8 cellular contexts compared by ENCODE assay signal in genomic region chr19:47239152-47239551, GRCh38. TPM values are rescaled to one million over a fixed set of nuclear protein-coding genes. Genes with fewer than 3 reads are reported as not detected.
DNase-seq lines count a peak whose midpoint lies in the region; ATAC-seq, FAIRE-seq and TF ChIP-seq lines count a peak whose summit lies in the region.

No MANE protein-coding gene starts in this region.

- H3K9me3 Mint-ChIP-seq in chondrocyte (ENCODE audit: low read depth) (no peaks in the 10 kb centered on the region), nephron (no peaks in the 10 kb centered on the region)

- TF ChIP-seq CTCF in BE2C (IDR thresholded peaks at IDR 0.05; ENCODE audit: low read depth, low read length) (no peak), chondrocyte (IDR thresholded peaks at IDR 0.05) (no peak), nephron (IDR thresholded peaks at IDR 0.05; ENCODE audit: unreplicated experiment in 3 of 3) (no peak)

- H3K27me3 Mint-ChIP-seq in chondrocyte (ENCODE audit: low read depth) (no peaks in the 10 kb centered on the region), nephron (ENCODE audit: low read depth) (peaks cover 20% of the 10 kb centered on the region)

- ATAC-seq in GM19023 (IDR thresholded peaks at IDR 0.05; ENCODE audit: unreplicated experiment) (no peak), GM18868 (IDR thresholded peaks at IDR 0.05; ENCODE audit: unreplicated experiment) (no peak), GM18858 (IDR thresholded peaks at IDR 0.05; ENCODE audit: unreplicated experiment) (no peak)

- DNase-seq in BE2C = no peak
- DNase-seq in H7 = no peak
- no peak for DNase-seq in chondrocyte (ENCODE audit: low spot score)
- DNase-seq in RCC 7860 (ENCODE audit: low spot score) = no peak

- H3K4me3 Mint-ChIP-seq in chondrocyte (ENCODE audit: unreplicated experiment) (peak overlapping the region; percentile 60), nephron (peak overlapping the region; percentile 67 to 86 (median 76))

- H3K36me3 Mint-ChIP-seq in chondrocyte (ENCODE audit: low read depth) (no peaks in the 10 kb centered on the region), nephron (ENCODE audit: low read depth) (no peaks in the 10 kb centered on the region)

- peaks cover 23% of the 10 kb centered on the region for H3K4me1 Mint-ChIP-seq in chondrocyte (ENCODE audit: low read depth)
- peaks cover 8% of the 10 kb centered on the region for H3K4me1 Mint-ChIP-seq in nephron

- H3K27me3 ChIP-seq in BE2C = no peaks in the 10 kb centered on the region
- H3K27me3 ChIP-seq in H7 (ENCODE audit: control insufficient read depth, insufficient read depth, low read length) = peaks cover 30% of the 10 kb centered on the region

- H3K9me3 ChIP-seq in BE2C = no peaks in the 10 kb centered on the region

- H3K27ac Mint-ChIP-seq in chondrocyte (ENCODE audit: unreplicated experiment) = no peak overlapping the region
- H3K27ac Mint-ChIP-seq in nephron = peak overlapping the region in 1 of 3 experiments; percentile 82

- H3K4me3 ChIP-seq in BE2C (ENCODE audit: low read depth, low read length) = peak overlapping the region; percentile 49
- H3K4me3 ChIP-seq in H7 (ENCODE audit: insufficient read depth, low read depth, low read length) = peak overlapping the region; percentile 43

- peaks cover 14% of the 10 kb centered on the region for H3K4me1 ChIP-seq in BE2C

- no peak for FAIRE-seq in RCC 7860 (lab: Jason Lieb, UNC)

- no peaks in the 10 kb centered on the region for H3K36me3 ChIP-seq in BE2C
- no peaks in the 10 kb centered on the region for H3K36me3 ChIP-seq in H7 (replicated peaks; ENCODE audit: control insufficient read depth, insufficient read depth, low read length)

RNA-seq across cellular contexts. Expression of gene BBC3, which starts 8.2 kb away (rescaled TPM):
- polyA plus RNA-seq in BE2C (2012; ENCODE audit: insufficient read depth, insufficient read length, low read depth) = 17.0 TPM
- total RNA-seq in H7 (2014; rRNA removed; shearing (Covaris generic)) = 13.4 and 20.7 TPM in 2 replicates
- 12.6 to 16.1 TPM (median 15.2 TPM) in 3 replicates for total RNA-seq in chondrocyte

RNA-seq across cellular contexts. Expression of gene CCDC9, which starts 17.2 kb away (rescaled TPM):
- 21.8 TPM for polyA plus RNA-seq in BE2C (2012; ENCODE audit: insufficient read depth, insufficient read length, low read depth)
- 10.9 and 14.0 TPM in 2 replicates for total RNA-seq in H7 (2014; rRNA removed; shearing (Covaris generic))
- 41.3 to 62.4 TPM (median 59.4 TPM) in 3 replicates for total RNA-seq in chondrocyte

RNA-seq across cellular contexts. Expression of gene INAFM1, which starts 35.5 kb away (rescaled TPM):
- 19.8 TPM for polyA plus RNA-seq in BE2C (2012; ENCODE audit: insufficient read depth, insufficient read length, low read depth)
- 2.0 and 2.9 TPM in 2 replicates for total RNA-seq in H7 (2014; rRNA removed; shearing (Covaris generic))
- 25.6 to 31.1 TPM (median 28.8 TPM) in 3 replicates for total RNA-seq in chondrocyte
